ENCODE assay signal across 8 cellular contexts in the genomic region with DNA sequence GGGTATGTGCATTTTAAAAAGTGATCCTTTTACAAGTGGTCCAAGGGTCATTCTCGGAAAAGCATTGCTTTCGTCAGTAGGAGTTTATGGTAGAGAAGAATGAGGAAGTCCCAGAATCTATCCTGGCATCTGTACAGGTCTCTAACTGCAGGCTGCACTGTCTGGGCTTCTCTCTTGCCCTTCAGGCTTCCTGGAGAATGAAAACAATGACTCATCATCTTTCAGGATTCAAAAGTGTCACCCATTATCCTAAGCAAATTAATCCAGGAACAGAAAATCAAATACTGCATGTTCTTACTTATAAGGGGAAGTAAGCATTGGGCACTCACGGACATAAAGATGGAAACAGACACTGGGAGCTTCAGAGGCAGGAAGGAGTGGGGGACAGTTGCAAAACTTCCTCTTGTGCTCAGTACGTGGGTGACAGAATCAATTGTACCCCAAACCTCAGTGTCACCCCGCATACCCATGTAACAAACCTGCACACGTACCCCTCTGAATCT.
DNase-seq lines count a peak whose midpoint lies in the region; ATAC-seq, FAIRE-seq and TF ChIP-seq lines count a peak whose summit lies in the region.

No MANE protein-coding gene starts in this region.

- H3K4me1 ChIP-seq in colonic mucosa (peaks cover 7% of the 10 kb centered on the region), HAP-1 (peaks cover 5% of the 10 kb centered on the region; the same call in 1 of the 2 replicates)

- peaks cover 5% of the 10 kb centered on the region for H3K9me3 Mint-ChIP-seq in mesothelial cell of epicardium

- no peak for TF ChIP-seq CTCF in colonic mucosa (IDR thresholded peaks at IDR 0.05)
- no peak for TF ChIP-seq CTCF in mesothelial cell of epicardium (IDR thresholded peaks at IDR 0.05; ENCODE audit: unreplicated experiment)

- in situ Hi-C loops in HAP-1 (cut with MboI; ENCODE audit: low sequenced_read_pairs): no loop called here

- FAIRE-seq in frontal cortex (lab: Jason Lieb, UNC): no peak

- no peak overlapping the region for H3K4me3 Mint-ChIP-seq in mesothelial cell of epicardium

- H3K27ac Mint-ChIP-seq in mesothelial cell of epicardium: peak overlapping the region; percentile 60

- no peaks in the 10 kb centered on the region for H3K36me3 ChIP-seq in colonic mucosa
- no peaks in the 10 kb centered on the region for H3K36me3 ChIP-seq in HAP-1 (replicated peaks)

- peak overlapping the region; percentile 80 for H3K27ac ChIP-seq in colonic mucosa

- peaks cover 21% of the 10 kb centered on the region for H3K4me1 Mint-ChIP-seq in mesothelial cell of epicardium

- peaks cover 3% of the 10 kb centered on the region for H3K36me3 Mint-ChIP-seq in mesothelial cell of epicardium

- H3K9me3 ChIP-seq in colonic mucosa (no peaks in the 10 kb centered on the region), HAP-1 (no peaks in the 10 kb centered on the region)

- ATAC-seq in GM19397 (IDR thresholded peaks at IDR 0.05; ENCODE audit: unreplicated experiment): no peak

- H3K27me3 Mint-ChIP-seq in mesothelial cell of epicardium (ENCODE audit: low read depth): no peaks in the 10 kb centered on the region

- H3K27me3 ChIP-seq in colonic mucosa: no peaks in the 10 kb centered on the region
- no peaks in the 10 kb centered on the region for H3K27me3 ChIP-seq in HAP-1 (ENCODE audit: low read depth)

- no peak overlapping the region for H3K9ac ChIP-seq in colonic mucosa (ENCODE audit: low read depth in 2 of 2, low read length in 2 of 2)

- no peak overlapping the region for H3K4me3 ChIP-seq in colonic mucosa
- H3K4me3 ChIP-seq in HAP-1: no peak overlapping the region

- DNase-seq in AML-193 (lab: John Stamatoyannopoulos, UW) (peak; percentile 94 to 96), NAMALWA (ENCODE audit: low spot score) (peak; percentile 7), colonic mucosa (peak; percentile 77), mesothelial cell of epicardium (ENCODE audit: low spot score in 2 of 2, unreplicated experiment in 2 of 2) (no peak), HAP-1 (ENCODE audit: low spot score in 2 of 2) (no peak), frontal cortex (ENCODE audit: low spot score in 2 of 2) (no peak), NCI-H774 (lab: John Stamatoyannopoulos, UW) (no peak)

- intact Hi-C loops in colonic mucosa (cut with DNase I): no loop called here

Comparison
In these comparisons a context has a peak if more than half of its experiments do, and no peak if none do; other contexts are left out.
1. DNase-seq: peak in AML-193 (2 of 2), NAMALWA (single experiment) and colonic mucosa (single experiment); none in mesothelial cell of epicardium (0 of 2), HAP-1 (0 of 2), frontal cortex (0 of 2) and NCI-H774 (single experiment).